Comparison of ENCODE assay signal across 8 cellular contexts in the genomic region with DNA sequence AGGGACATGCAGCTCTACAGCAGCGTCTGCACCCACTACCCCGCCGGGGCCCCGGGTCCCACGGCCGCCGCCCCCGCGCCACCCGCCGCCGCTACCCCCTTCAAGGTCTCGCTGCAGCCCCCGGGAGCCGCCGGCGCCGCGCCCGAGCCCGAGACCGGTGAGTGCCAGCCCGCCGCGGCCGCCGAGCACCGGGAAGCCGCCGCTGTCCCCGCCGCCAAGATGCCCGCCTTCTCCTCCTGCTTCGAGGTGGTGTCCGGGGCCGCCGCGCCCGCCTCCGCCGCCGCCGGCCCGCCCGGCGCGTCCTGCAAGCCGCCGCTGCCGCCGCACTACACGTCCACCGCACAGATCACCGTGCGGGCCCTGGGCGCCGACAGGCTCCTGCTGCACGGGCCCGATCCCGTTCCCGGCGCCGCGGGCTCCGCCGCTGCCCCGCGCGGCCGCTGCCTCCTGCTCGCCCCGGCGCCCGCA. TPM values are rescaled to one million over a fixed set of nuclear protein-coding genes. Genes with fewer than 3 reads are reported as not detected.
DNase-seq lines count a peak whose midpoint lies in the region; ATAC-seq and TF ChIP-seq lines count a peak whose summit lies in the region.

No MANE protein-coding gene starts in this region.

- CTCF ChIA-PET in HEK293 (lab: Yijun Ruan, JAX) (interaction anchor here (0.6 to 1.8 kb wide), 3 partner anchors 9 to 125 kb away, joined by 3 to 6 read pairs (median 5); no protein-coding TSS in a partner anchor), PC-9 (lab: Charles Lee) (interaction anchor here (0.6 kb wide), 1 partner anchor 24 kb away, joined by 4 read pairs; no protein-coding TSS in a partner anchor)

- H3K79me2 ChIP-seq in PC-9 (ENCODE audit: low read depth): peaks cover 46% of the 10 kb centered on the region

- BruUV-seq in PC-9 (replicated peaks; lab: Mats Ljungman, UMichigan): no TSS peak

- no peaks in the 10 kb centered on the region for H3K9me3 Mint-ChIP-seq in natural killer cell treated with Interleukin-12 subunit alpha and Interleukin-12 subunit beta and Interleukin-15 and Interleukin-18, amount 100 ng/mL, for 72 hours

- H3K27ac Mint-ChIP-seq in natural killer cell treated with Interleukin-12 subunit alpha and Interleukin-12 subunit beta and Interleukin-15 and Interleukin-18, amount 100 ng/mL, for 72 hours: no peak overlapping the region

- POLR2A ChIA-PET in HEK293 (lab: Yijun Ruan, JAX) (interaction anchor here (0.8 to 1.2 kb wide), 2 partner anchors 13 to 95 kb away, joined by 3 read pairs; a partner anchor contains a TSS), PC-9 (lab: Charles Lee; ENCODE audit: unreplicated experiment) (interaction anchor here (0.6 to 0.7 kb wide), 2 partner anchors 57 to 87 kb away, joined by 3 to 5 read pairs; no protein-coding TSS in a partner anchor)

- no peaks in the 10 kb centered on the region for H3K9me2 ChIP-seq in PC-9 (ENCODE audit: insufficient read depth)

- peaks cover 14% of the 10 kb centered on the region; the same call in 1 of the 2 replicates for H4K20me1 ChIP-seq in PC-9 (ENCODE audit: insufficient read depth)

- H3K27me3 ChIP-seq in PC-9 (ENCODE audit: insufficient read depth, low read depth) (no peaks in the 10 kb centered on the region), ectodermal cell (ENCODE audit: control insufficient read depth, insufficient read depth, low read length, poor library complexity, severe bottlenecking) (peaks cover 16% of the 10 kb centered on the region)

- peaks cover 7% of the 10 kb centered on the region; the same call in 1 of the 2 replicates for H3K4me1 ChIP-seq in HEK293 (ENCODE audit: control insufficient read depth, insufficient read depth, low read length)
- H3K4me1 ChIP-seq in PC-9 (replicated peaks; ENCODE audit: insufficient read depth): peaks cover 28% of the 10 kb centered on the region
- no peaks in the 10 kb centered on the region for H3K4me1 ChIP-seq in ectodermal cell (ENCODE audit: control insufficient read depth, insufficient read depth, low read length)

- no peaks in the 10 kb centered on the region for H3K27me3 Mint-ChIP-seq in natural killer cell treated with Interleukin-12 subunit alpha and Interleukin-12 subunit beta and Interleukin-15 and Interleukin-18, amount 100 ng/mL, for 72 hours

- H3K4me1 Mint-ChIP-seq in natural killer cell treated with Interleukin-12 subunit alpha and Interleukin-12 subunit beta and Interleukin-15 and Interleukin-18, amount 100 ng/mL, for 72 hours (ENCODE audit: low read depth in 2 of 2): peaks cover 16 to 27% of the 10 kb centered on the region in 2 donors

- H3F3A ChIP-seq in PC-9 (ENCODE audit: insufficient read depth, low read depth): peaks cover 13% of the 10 kb centered on the region; the same call in 1 of the 2 replicates

- no peaks in the 10 kb centered on the region for H3K9me3 ChIP-seq in HEK293 (ENCODE audit: control insufficient read depth, insufficient read depth, low read depth, low read length)
- H3K9me3 ChIP-seq in PC-9 (ENCODE audit: insufficient read depth, low read depth): no peaks in the 10 kb centered on the region
- no peaks in the 10 kb centered on the region for H3K9me3 ChIP-seq in ectodermal cell (ENCODE audit: control insufficient read depth, low read length)

- intact Hi-C loops in PC-9 (cut with micrococcal nuclease; ENCODE audit: unreplicated experiment): loop anchor here (1.0 to 10.0 kb wide), 3 partner anchors 101 to 1925 kb away; no protein-coding TSS in a partner anchor

- peak overlapping the region; percentile 67; the same call in 1 of the 2 replicates for H2AFZ ChIP-seq in PC-9

- no peak overlapping the region for H3K4me3 Mint-ChIP-seq in natural killer cell treated with Interleukin-12 subunit alpha and Interleukin-12 subunit beta and Interleukin-15 and Interleukin-18, amount 100 ng/mL, for 72 hours

- H3K36me3 ChIP-seq in HEK293 (ENCODE audit: control insufficient read depth in 2 of 2, insufficient read depth in 1 of 2, low read length in 2 of 2): peaks cover 3 to 10% of the 10 kb centered on the region in 2 experiments; a peak in 2 of 3 replicates
- no peaks in the 10 kb centered on the region for H3K36me3 ChIP-seq in PC-9 (ENCODE audit: low read depth)
- no peaks in the 10 kb centered on the region for H3K36me3 ChIP-seq in ectodermal cell (ENCODE audit: control insufficient read depth, insufficient read depth, low read length)

- H3K27ac ChIP-seq in HEK293 (ENCODE audit: extremely low read depth, low read depth, low read length): peak overlapping the region; percentile 92
- H3K27ac ChIP-seq in PC-9: peak overlapping the region; percentile 37; the same call in 1 of the 2 replicates
- H3K27ac ChIP-seq in ectodermal cell (ENCODE audit: insufficient read depth, low read depth, low read length, poor library complexity, severe bottlenecking): no peak overlapping the region

- peak overlapping the region; percentile 36; the same call in 1 of the 2 replicates for H3K4me2 ChIP-seq in PC-9

- peak overlapping the region; percentile 71 for H3K4me3 ChIP-seq in HEK293 (ENCODE audit: low read depth, low read length)
- peak overlapping the region; percentile 78 for H3K4me3 ChIP-seq in PC-9
- H3K4me3 ChIP-seq in ectodermal cell (ENCODE audit: insufficient read depth, low read depth, low read length): peak overlapping the region; percentile 76

- peak; percentile 1 to 21 for ATAC-seq in natural killer cell treated with Interleukin-12 subunit alpha and Interleukin-12 subunit beta and Interleukin-15 and Interleukin-18, amount 100 ng/mL, for 72 hours

- DNase-seq in NCI-H2227 (lab: John Stamatoyannopoulos, UW; ENCODE audit: unreplicated experiment) (peak; percentile 14), NCI-H2227 treated with DMSO at 0.1 percent for 48 hours (lab: John Stamatoyannopoulos, UW) (no peak), PC-9 (no peak), NCI-H510A (lab: John Stamatoyannopoulos, UW) (no peak), putamen (ENCODE audit: low spot score) (no peak)
- no peak for DNase-seq in natural killer cell treated with Interleukin-12 subunit alpha and Interleukin-12 subunit beta and Interleukin-15 and Interleukin-18, amount 100 ng/mL, for 72 hours (ENCODE audit: low spot score)

- no peak for TF ChIP-seq CTCF in HEK293 (tag by site-specific recombination; IDR thresholded peaks at IDR 0.05)
- no peak for TF ChIP-seq CTCF in PC-9 (conservative IDR thresholded peaks at IDR 0.05)

- WGBS in ectodermal cell, 2 experiments: 0% methylated on average over 74 of the region's 74 CpGs

- no peaks in the 10 kb centered on the region for H3K36me3 Mint-ChIP-seq in natural killer cell treated with Interleukin-12 subunit alpha and Interleukin-12 subunit beta and Interleukin-15 and Interleukin-18, amount 100 ng/mL, for 72 hours

TF ChIP-seq in HEK293, 187 proteins besides CTCF, POLR2A, EP300 and RAD21:
- TF ChIP-seq, protein P1, sequence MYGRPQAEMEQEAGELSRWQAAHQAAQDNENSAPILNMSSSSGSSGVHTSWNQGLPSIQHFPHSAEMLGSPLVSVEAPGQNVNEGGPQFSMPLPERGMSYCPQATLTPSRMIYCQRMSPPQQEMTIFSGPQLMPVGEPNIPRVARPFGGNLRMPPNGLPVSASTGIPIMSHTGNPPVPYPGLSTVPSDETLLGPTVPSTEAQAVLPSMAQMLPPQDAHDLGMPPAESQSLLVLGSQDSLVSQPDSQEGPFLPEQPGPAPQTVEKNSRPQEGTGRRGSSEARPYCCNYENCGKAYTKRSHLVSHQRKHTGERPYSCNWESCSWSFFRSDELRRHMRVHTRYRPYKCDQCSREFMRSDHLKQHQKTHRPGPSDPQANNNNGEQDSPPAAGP (tag by site-specific recombination; IDR thresholded peaks at IDR 0.05): no peak
- no peak for TF ChIP-seq KLF9 (tag by site-specific recombination; IDR thresholded peaks at IDR 0.05; ENCODE audit: low read depth)
- TF ChIP-seq ZFP3 (tag by site-specific recombination; IDR thresholded peaks at IDR 0.05; ENCODE audit: low read depth): no peak
- TF ChIP-seq ZNF2 (tag by site-specific recombination; IDR thresholded peaks at IDR 0.05): no peak
- TF ChIP-seq YY2 (tag by site-specific recombination; IDR thresholded peaks at IDR 0.05): no peak
- TF ChIP-seq, protein P2, sequence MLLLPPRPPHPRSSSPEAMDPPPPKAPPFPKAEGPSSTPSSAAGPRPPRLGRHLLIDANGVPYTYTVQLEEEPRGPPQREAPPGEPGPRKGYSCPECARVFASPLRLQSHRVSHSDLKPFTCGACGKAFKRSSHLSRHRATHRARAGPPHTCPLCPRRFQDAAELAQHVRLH (tag by site-specific recombination; IDR thresholded peaks at IDR 0.05): no peak
- no peak for TF ChIP-seq EGR2 (tag by site-specific recombination; IDR thresholded peaks at IDR 0.05; ENCODE audit: low read depth)

RNA-seq across cellular contexts. Expression of a gene that starts 0.6 kb away (rescaled TPM):
- 16.9 and 21.4 TPM in 2 replicates for total RNA-seq in PC-9 (2021)
- 4.5 TPM for polyA plus RNA-seq in ectodermal cell (2013, experiment 1 of 4)
- 4.7 TPM for polyA plus RNA-seq in ectodermal cell (2013, experiment 2 of 4)
- polyA plus RNA-seq in ectodermal cell (2013, experiment 3 of 4): 5.0 TPM
- polyA plus RNA-seq in ectodermal cell (2013, experiment 4 of 4): 5.7 TPM
- total RNA-seq in natural killer cell treated with Interleukin-12 subunit alpha and Interleukin-12 subunit beta and Interleukin-15 and Interleukin-18, amount 100 ng/mL, for 72 hours: 1 to 10 TPM; 2.9 to 3.7 TPM
